In the genomic region with DNA sequence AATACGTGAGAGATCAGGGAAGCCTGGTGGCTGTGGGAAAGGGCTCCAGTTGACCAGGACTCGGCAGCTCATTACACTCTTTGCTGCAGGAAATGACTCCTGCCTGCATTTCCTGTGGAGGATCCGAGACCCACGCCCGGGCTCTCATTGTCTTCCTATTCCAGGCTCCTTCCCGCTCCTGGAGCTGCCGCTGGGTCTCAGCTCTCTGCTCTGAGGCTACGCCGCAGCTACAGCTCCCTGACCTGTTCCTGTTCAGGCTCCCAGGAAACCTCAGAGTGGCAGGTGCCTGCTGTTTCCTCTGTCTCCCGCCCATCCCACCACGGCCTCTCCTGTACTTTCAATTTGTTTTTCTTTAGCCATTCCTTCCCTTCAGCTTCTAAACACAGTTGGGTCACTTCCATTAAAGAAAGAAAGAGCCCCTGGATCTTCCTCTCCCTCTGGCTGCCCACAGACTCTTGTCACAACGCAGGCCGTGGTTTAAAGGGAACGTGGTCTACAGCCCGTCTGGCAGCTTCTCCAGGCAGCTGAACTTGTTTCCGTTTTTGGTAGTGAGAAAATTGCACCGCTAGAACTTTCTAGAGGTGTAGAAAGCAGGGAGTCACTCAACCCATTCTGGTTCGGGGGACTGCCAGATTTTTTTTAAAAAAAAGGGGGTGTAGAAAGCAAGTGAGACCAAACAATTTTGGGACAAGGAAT, we compare ENCODE assay signal across 10 cellular contexts.
DNase-seq lines count a peak whose midpoint lies in the region; ATAC-seq and TF ChIP-seq lines count a peak whose summit lies in the region.
"Had no signal": no experiment of that assay in that cellular context is flagged by ENCODE, and none has a peak within 500 bp of the region (broad histone marks: within the 10 kb centered on the region; RNA-seq: fewer than 3 reads in every experiment).

No MANE protein-coding gene starts in this region.

- peak; percentile 21 to 23 for ATAC-seq in gastrocnemius medialis
- ATAC-seq in GM21717 (IDR thresholded peaks at IDR 0.05; ENCODE audit: unreplicated experiment), result no peak
- no peak for ATAC-seq in GM18498 (IDR thresholded peaks at IDR 0.05; ENCODE audit: unreplicated experiment)
- ATAC-seq in HG03097 (IDR thresholded peaks at IDR 0.05; ENCODE audit: low FRiP score, unreplicated experiment), result no peak

- whole genome bisulfite sequencing in esophagus squamous epithelium, 2 donors, result 45 to 69% methylated on average over 16 to 18 of the region's 18 CpGs

- intact Hi-C loops in esophagus squamous epithelium (cut with DNase I), result no loop called here
- intact Hi-C loops in gastrocnemius medialis (cut with DNase I; ENCODE audit: low total_unique reads), result no loop called here

- DNase-seq in NCI-H1436 (lab: John Stamatoyannopoulos, UW) (peak; percentile 4), NCI-H1436 treated with DMSO at 0.1 percent for 48 hours (lab: John Stamatoyannopoulos, UW) (no peak), esophagus squamous epithelium (lab: John Stamatoyannopoulos, UW) (no peak), gastrocnemius medialis (no peak)

- H3K4me3 ChIP-seq in OCI-LY3 (ENCODE audit: low read length), result peak overlapping the region; percentile 74
- peak overlapping the region; percentile 13 to 55 (median 25) for H3K4me3 ChIP-seq in esophagus squamous epithelium
- peak overlapping the region; percentile 18 to 43 (median 42) for H3K4me3 ChIP-seq in gastrocnemius medialis
- H3K4me3 ChIP-seq: SK-N-MC had no signal

- in situ Hi-C loops in gastrocnemius medialis (cut with MboI; ENCODE audit: low sequenced_read_pairs in 4 of 4), result no loop called here

- peak overlapping the region; percentile 86 for H3K4me2 ChIP-seq in OCI-LY3 (ENCODE audit: low read length)

- H3K4me1 ChIP-seq in OCI-LY3 (ENCODE audit: low read length), result peaks cover 30% of the 10 kb centered on the region
- H3K4me1 ChIP-seq in esophagus squamous epithelium, result peaks cover 0 to 13% (median 0%) of the 10 kb centered on the region in 3 donors
- H3K4me1 ChIP-seq in gastrocnemius medialis, result no peaks in the 10 kb centered on the region

- no peaks in the 10 kb centered on the region for H4K20me1 ChIP-seq in OCI-LY3 (ENCODE audit: insufficient read depth, low read length)

- peak overlapping the region; percentile 49 for H3K9ac ChIP-seq in OCI-LY3 (ENCODE audit: low read length)

- no peak for TF ChIP-seq CTCF in OCI-LY3 (IDR thresholded peaks at IDR 0.05; ENCODE audit: low read depth, low read length)
- TF ChIP-seq CTCF in esophagus squamous epithelium (IDR thresholded peaks at IDR 0.05), result no peak
- TF ChIP-seq CTCF in gastrocnemius medialis (IDR thresholded peaks at IDR 0.05 in 4 of 5, conservative IDR thresholded peaks at IDR 0.05 in 1 of 5), result no peak

- TF ChIP-seq POLR2A in esophagus squamous epithelium (IDR thresholded peaks at IDR 0.05), result no peak
- no peak for TF ChIP-seq POLR2A in gastrocnemius medialis (IDR thresholded peaks at IDR 0.05)

- H3K27ac ChIP-seq in OCI-LY3 (ENCODE audit: low read length), result no peak overlapping the region
- H3K27ac ChIP-seq in esophagus squamous epithelium, result peak overlapping the region in 3 of 4 donors; percentile 1 to 39 (median 23)
- no peak overlapping the region for H3K27ac ChIP-seq in gastrocnemius medialis
- H3K27ac ChIP-seq: 22Rv1, SK-N-MC had no signal

- H3K27me3 ChIP-seq in OCI-LY3 (ENCODE audit: low read depth, low read length) (no peaks in the 10 kb centered on the region), esophagus squamous epithelium (no peaks in the 10 kb centered on the region), gastrocnemius medialis (no peaks in the 10 kb centered on the region)

- H3K9me3 ChIP-seq in OCI-LY3 (ENCODE audit: insufficient read depth, low read length) (no peaks in the 10 kb centered on the region), esophagus squamous epithelium (no peaks in the 10 kb centered on the region), gastrocnemius medialis (no peaks in the 10 kb centered on the region)

- H3K36me3 ChIP-seq in OCI-LY3 (replicated peaks; ENCODE audit: low read depth, low read length) (no peaks in the 10 kb centered on the region), esophagus squamous epithelium (no peaks in the 10 kb centered on the region), gastrocnemius medialis (no peaks in the 10 kb centered on the region)

- no peaks in the 10 kb centered on the region for H3K79me2 ChIP-seq in OCI-LY3 (ENCODE audit: low read length)

- peak overlapping the region; percentile 95 for H2AFZ ChIP-seq in OCI-LY3 (ENCODE audit: low read depth, low read length)

Comparison
In these comparisons a context has a peak if more than half of its experiments do, and no peak if none do; other contexts are left out.
1. H3K27ac ChIP-seq: peak in esophagus squamous epithelium (3 of 4); none in OCI-LY3 (single experiment) and gastrocnemius medialis (0 of 4).
2. ATAC-seq: peak in gastrocnemius medialis (2 of 2); none in GM21717 (single experiment), GM18498 (single experiment) and HG03097 (single experiment).
3. Peak in every context shown above with its lines, with median percentiles within 50 percentile points of each other: H3K4me3 ChIP-seq.